ENCODE assay signal across 1 cellular context in the genomic region with DNA sequence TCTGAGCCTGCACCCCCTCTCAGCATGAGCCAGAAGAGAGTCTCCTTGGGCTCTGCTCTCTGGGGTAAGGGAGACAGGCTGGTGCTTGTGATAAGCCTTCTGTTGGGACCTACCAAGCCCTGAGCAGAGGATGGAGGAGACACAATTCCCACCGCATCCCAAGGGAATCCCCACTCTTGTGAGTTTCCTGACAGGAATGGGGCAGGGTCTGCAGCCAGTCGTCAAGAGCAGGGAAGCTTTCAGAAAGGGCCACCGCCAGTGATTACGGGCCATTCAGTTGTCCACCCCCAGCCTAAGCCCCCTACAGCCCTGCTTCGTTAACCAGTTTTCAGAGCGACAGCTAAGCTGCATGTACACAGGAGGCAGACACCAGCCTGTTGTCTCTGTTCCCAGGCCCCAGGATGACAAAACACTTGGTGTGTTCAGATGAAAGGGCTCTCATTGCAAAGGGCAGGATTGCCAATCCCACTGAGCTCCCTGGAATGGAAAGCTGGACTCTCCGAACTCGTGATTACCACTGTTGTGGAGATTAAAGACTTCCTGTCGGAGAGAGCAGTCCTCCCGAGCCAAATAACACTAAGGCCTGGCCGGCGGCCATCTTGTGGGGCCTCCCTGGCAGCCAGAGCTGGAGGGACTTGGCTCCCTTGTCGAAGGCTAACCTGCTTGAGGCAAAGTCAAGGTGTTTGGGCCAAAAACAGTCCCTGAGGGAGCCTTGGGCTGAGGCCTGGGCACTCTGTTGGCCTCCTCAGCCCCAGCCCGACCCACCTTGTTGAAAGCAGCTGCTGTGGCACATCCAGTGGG.
TF ChIP-seq lines count a peak whose summit lies in the region.

No MANE protein-coding gene starts in this region.

TF ChIP-seq in K562, 482 proteins besides CTCF, POLR2A, EP300 and RAD21 (continues in another document):
- TF ChIP-seq U2AF2 (optimal IDR thresholded peaks at IDR 0.05; ENCODE audit: low read depth, low read length), result no peak
- TF ChIP-seq MTF1 (CRISPR knock-in tag; IDR thresholded peaks at IDR 0.05; ENCODE audit: borderline replicate concordance), result no peak
- TF ChIP-seq NR2C1 (IDR thresholded peaks at IDR 0.05), result no peak
- peak; percentile 31; the same call in 1 of the 2 replicates for TF ChIP-seq NR2C1 (tag; IDR thresholded peaks at IDR 0.05)
- TF ChIP-seq ZNF561 (CRISPR knock-in tag; conservative IDR thresholded peaks at IDR 0.05), result no peak
- TF ChIP-seq RREB1 (CRISPR knock-in tag; IDR thresholded peaks at IDR 0.05), result no peak
- TF ChIP-seq MIER1 (IDR thresholded peaks at IDR 0.05; ENCODE audit: low read depth), result no peak
- no peak for TF ChIP-seq KDM4B (IDR thresholded peaks at IDR 0.05; ENCODE audit: borderline replicate concordance in 2 of 2, low read depth in 1 of 2)
- no peak for TF ChIP-seq ATF6 (CRISPR knock-in tag; IDR thresholded peaks at IDR 0.05)
- no peak for TF ChIP-seq ZNF212 (CRISPR knock-in tag; IDR thresholded peaks at IDR 0.05)
- TF ChIP-seq NR2C2 (CRISPR knock-in tag; IDR thresholded peaks at IDR 0.05), result no peak
- no peak for TF ChIP-seq NR2C2 (tag; IDR thresholded peaks at IDR 0.05)
- TF ChIP-seq CREB3 (tag; conservative IDR thresholded peaks at IDR 0.05; ENCODE audit: low read depth), result 0 out of 2 replicates have a peak, but pooled peaks have one; percentile 36
- 0 out of 2 replicates have a peak, but pooled peaks have one; percentile 36 for TF ChIP-seq PTRF (tag; IDR thresholded peaks at IDR 0.05)
- TF ChIP-seq, protein P1, sequence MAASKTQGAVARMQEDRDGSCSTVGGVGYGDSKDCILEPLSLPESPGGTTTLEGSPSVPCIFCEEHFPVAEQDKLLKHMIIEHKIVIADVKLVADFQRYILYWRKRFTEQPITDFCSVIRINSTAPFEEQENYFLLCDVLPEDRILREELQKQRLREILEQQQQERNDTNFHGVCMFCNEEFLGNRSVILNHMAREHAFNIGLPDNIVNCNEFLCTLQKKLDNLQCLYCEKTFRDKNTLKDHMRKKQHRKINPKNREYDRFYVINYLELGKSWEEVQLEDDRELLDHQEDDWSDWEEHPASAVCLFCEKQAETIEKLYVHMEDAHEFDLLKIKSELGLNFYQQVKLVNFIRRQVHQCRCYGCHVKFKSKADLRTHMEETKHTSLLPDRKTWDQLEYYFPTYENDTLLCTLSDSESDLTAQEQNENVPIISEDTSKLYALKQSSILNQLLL (CRISPR knock-in tag; IDR thresholded peaks at IDR 0.05; ENCODE audit: borderline replicate concordance), result no peak
- no peak for TF ChIP-seq SNRNP70 (optimal IDR thresholded peaks at IDR 0.05; ENCODE audit: low read depth, low read length)
- 0 out of 2 replicates have a peak, but pooled peaks have one; percentile 33 for TF ChIP-seq ZNF197 (CRISPR knock-in tag; IDR thresholded peaks at IDR 0.05; ENCODE audit: low read depth)
- TF ChIP-seq ZMIZ1 (IDR thresholded peaks at IDR 0.05; ENCODE audit: low read depth in 2 of 2, low read length in 2 of 2), result no peak
- no peak for TF ChIP-seq JUNB (CRISPR knock-in tag; conservative IDR thresholded peaks at IDR 0.05)
- TF ChIP-seq IRF9 (tag; IDR thresholded peaks at IDR 0.05), result peak; percentile 22; the same call in 1 of the 2 replicates
- no peak for TF ChIP-seq CEBPB (tag; IDR thresholded peaks at IDR 0.05)
- no peak for TF ChIP-seq PHB2 (IDR thresholded peaks at IDR 0.05; ENCODE audit: low read depth)
- TF ChIP-seq CAMTA2 (CRISPR knock-in tag; conservative IDR thresholded peaks at IDR 0.05), result no peak
- peak; percentile 90 for TF ChIP-seq ZNF592 (IDR thresholded peaks at IDR 0.05)
- no peak for TF ChIP-seq SMARCE1 (IDR thresholded peaks at IDR 0.05)
- TF ChIP-seq, protein P2, sequence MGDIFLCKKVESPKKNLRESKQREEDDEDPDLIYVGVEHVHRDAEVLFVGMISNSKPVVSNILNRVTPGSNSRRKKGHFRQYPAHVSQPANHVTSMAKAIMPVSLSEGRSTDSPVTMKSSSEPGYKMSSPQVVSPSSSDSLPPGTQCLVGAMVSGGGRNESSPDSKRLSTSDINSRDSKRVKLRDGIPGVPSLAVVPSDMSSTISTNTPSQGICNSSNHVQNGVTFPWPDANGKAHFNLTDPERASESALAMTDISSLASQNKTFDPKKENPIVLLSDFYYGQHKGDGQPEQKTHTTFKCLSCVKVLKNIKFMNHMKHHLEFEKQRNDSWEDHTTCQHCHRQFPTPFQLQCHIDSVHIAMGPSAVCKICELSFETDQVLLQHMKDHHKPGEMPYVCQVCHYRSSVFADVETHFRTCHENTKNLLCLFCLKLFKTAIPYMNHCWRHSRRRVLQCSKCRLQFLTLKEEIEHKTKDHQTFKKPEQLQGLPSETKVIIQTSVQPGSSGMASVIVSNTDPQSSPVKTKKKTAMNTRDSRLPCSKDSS (IDR thresholded peaks at IDR 0.05; ENCODE audit: low read depth, partially characterized antibody), result no peak
- TF ChIP-seq ID3 (CRISPR knock-in tag; IDR thresholded peaks at IDR 0.05), result no peak
- TF ChIP-seq ID3 (tag; IDR thresholded peaks at IDR 0.05), result 0 out of 2 replicates have a peak, but pooled peaks have one; percentile 29
- no peak for TF ChIP-seq ZNF589 (CRISPR knock-in tag; IDR thresholded peaks at IDR 0.05; ENCODE audit: low read depth)
